Comparison of ENCODE assay signal across 1 cellular context in the genomic region with DNA sequence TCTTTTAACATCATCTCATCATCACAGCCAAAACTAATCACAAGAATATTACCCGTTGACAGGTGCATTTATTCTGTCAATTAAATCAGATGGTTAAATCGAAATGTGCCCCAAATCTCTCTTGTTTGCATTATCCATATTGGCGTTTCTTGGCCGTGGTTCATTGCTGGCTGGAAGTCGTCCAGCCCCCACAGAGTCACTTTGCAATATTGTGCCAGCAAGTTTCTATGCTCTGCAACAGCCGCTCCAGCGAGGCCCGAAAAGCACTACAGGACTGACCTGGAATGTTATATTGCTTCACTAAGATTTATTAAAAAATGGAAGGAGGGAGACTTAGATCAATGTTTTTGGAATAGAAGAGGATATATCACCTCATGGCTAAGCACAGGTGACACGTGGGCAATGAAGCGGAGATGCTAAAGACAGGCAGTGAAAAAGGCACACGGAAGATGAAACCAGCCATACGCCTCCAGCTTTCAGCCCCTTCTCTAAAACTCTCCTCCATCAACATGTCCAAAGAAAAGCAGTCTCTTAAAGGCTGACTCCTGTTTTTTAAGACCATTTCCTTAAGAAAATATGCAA.
TF ChIP-seq lines count a peak whose summit lies in the region.

No MANE protein-coding gene starts in this region.

TF ChIP-seq in GM23338, 12 proteins besides CTCF, POLR2A, EP300 and RAD21 (continued from another document):
- TF ChIP-seq REST (IDR thresholded peaks at IDR 0.05; ENCODE audit: unreplicated experiment) (no peak), NANOG (IDR thresholded peaks at IDR 0.05; ENCODE audit: borderline replicate concordance) (no peak), JUNB (IDR thresholded peaks at IDR 0.05; ENCODE audit: unreplicated experiment) (no peak), CREB1 (CRISPR knock-in tag; IDR thresholded peaks at IDR 0.05; ENCODE audit: low read depth) (no peak)
TF ChIP-seq in GM23338: peak in this region for 0.
